19 cellular contexts compared by ENCODE assay signal in genomic region chr15:93485922-93486327, GRCh38.
A peak's percentile ranks its signal among the peaks of the same experiment; 100 is the strongest.
DNase-seq lines count a peak whose midpoint lies in the region; ATAC-seq and TF ChIP-seq lines count a peak whose summit lies in the region.
"Had no signal": no experiment of that assay in that cellular context is flagged by ENCODE, and none has a peak within 500 bp of the region (broad histone marks: within the 10 kb centered on the region; RNA-seq: fewer than 3 reads in every experiment).

No MANE protein-coding gene starts in this region.

- no peaks in the 10 kb centered on the region for H3K9me3 Mint-ChIP-seq in osteocyte (ENCODE audit: unreplicated experiment)
- H3K9me3 Mint-ChIP-seq: activated CD4-positive, alpha-beta T cell treated with anti-CD3 and anti-CD28 coated beads, Interleukin-2, amount 10 ng/mL, durations not matched to agents 7 days and 5 days; brain; CD4-positive, alpha-beta memory T cell had no signal

- H3K4me1 Mint-ChIP-seq in osteocyte (ENCODE audit: unreplicated experiment), result peaks cover 7% of the 10 kb centered on the region
- H3K4me1 Mint-ChIP-seq: activated CD4-positive, alpha-beta T cell treated with anti-CD3 and anti-CD28 coated beads, Interleukin-2, amount 10 ng/mL, durations not matched to agents 7 days and 5 days; CD4-positive, alpha-beta memory T cell had no signal

- TF ChIP-seq EP300 in esophagus muscularis mucosa (IDR thresholded peaks at IDR 0.05), result no peak

- WGBS in esophagus muscularis mucosa, result 54% methylated on average over 6 of the region's 6 CpGs
- WGBS in aorta, 2 donors, result 5% methylated on average over 6 of the region's 6 CpGs

- TF ChIP-seq POLR2A in esophagus muscularis mucosa (IDR thresholded peaks at IDR 0.05; ENCODE audit: low read depth), result no peak

- TF ChIP-seq CTCF in esophagus muscularis mucosa (IDR thresholded peaks at IDR 0.05) (peak in 1 of 3 experiments; percentile 18), osteocyte (IDR thresholded peaks at IDR 0.05) (peak; percentile 13)

- no peak overlapping the region for H3K27ac Mint-ChIP-seq in osteocyte (ENCODE audit: unreplicated experiment)
- H3K27ac Mint-ChIP-seq: activated CD4-positive, alpha-beta T cell treated with anti-CD3 and anti-CD28 coated beads, Interleukin-2, amount 10 ng/mL, durations not matched to agents 7 days and 5 days; CD4-positive, alpha-beta memory T cell had no signal

- no peak overlapping the region for H3K4me3 Mint-ChIP-seq in osteocyte (ENCODE audit: unreplicated experiment)
- H3K4me3 Mint-ChIP-seq: activated CD4-positive, alpha-beta T cell treated with anti-CD3 and anti-CD28 coated beads, Interleukin-2, amount 10 ng/mL, durations not matched to agents 7 days and 5 days; brain; CD4-positive, alpha-beta memory T cell had no signal

- ATAC-seq in Right ventricle myocardium inferior (peak; percentile 91), aorta (ENCODE audit: low FRiP score) (peak; percentile 73), HG03175 (IDR thresholded peaks at IDR 0.05; ENCODE audit: unreplicated experiment) (no peak)
- ATAC-seq: left lobe of liver, SK-N-SH treated with all-trans-retinoic acid at 6 μM for 48 hours had no signal

- H3K27me3 Mint-ChIP-seq in osteocyte (ENCODE audit: unreplicated experiment), result no peaks in the 10 kb centered on the region
- H3K27me3 Mint-ChIP-seq: activated CD4-positive, alpha-beta T cell treated with anti-CD3 and anti-CD28 coated beads, Interleukin-2, amount 10 ng/mL, durations not matched to agents 7 days and 5 days; brain had no signal

- intact Hi-C loops in Right ventricle myocardium inferior (cut with DNase I) (loop anchor here (5.0 to 10.0 kb wide), 4 partner anchors 399 to 629 kb away; partner anchors contain the start of gene RGMA), cardiac septum (cut with DNase I) (loop anchor here (5.0 kb wide), 2 partner anchors 381 to 414 kb away; no protein-coding TSS in a partner anchor), esophagus muscularis mucosa (cut with DNase I) (no loop called here), aorta (cut with DNase I) (no loop called here)

- H3K36me3 Mint-ChIP-seq in osteocyte (ENCODE audit: unreplicated experiment), result no peaks in the 10 kb centered on the region
- H3K36me3 Mint-ChIP-seq: brain; CD4-positive, alpha-beta memory T cell had no signal

- H3K4me3 ChIP-seq in esophagus muscularis mucosa, result no peak overlapping the region
- peak overlapping the region in 1 of 2 donors; percentile 35 for H3K4me3 ChIP-seq in aorta (ENCODE audit: low read length in 2 of 2)

- H3K36me3 ChIP-seq in esophagus muscularis mucosa (no peaks in the 10 kb centered on the region), aorta (ENCODE audit: control insufficient read depth in 1 of 2, insufficient read depth in 2 of 2, low read length in 1 of 2) (no peaks in the 10 kb centered on the region)

- DNase-seq in Right ventricle myocardium inferior (ENCODE audit: missing footprints) (no peak), cardiac septum (ENCODE audit: low spot score) (no peak), esophagus muscularis mucosa (ENCODE audit: extremely low spot score) (peak; percentile 93), osteocyte (ENCODE audit: extremely low spot score, unreplicated experiment) (no peak), aorta (no peak), UCSD-AML1 (lab: John Stamatoyannopoulos, UW; ENCODE audit: unreplicated experiment) (no peak), NCI-H1436 (lab: John Stamatoyannopoulos, UW) (no peak)
- DNase-seq: ACHN; activated CD4-positive, alpha-beta T cell treated with anti-CD3 and anti-CD28 coated beads, Interleukin-2, amount 10 ng/mL, durations not matched to agents 7 days and 5 days; activated naive CD4-positive, alpha-beta T cell treated with Interleukin-2 at 50 U/mL for 16 hours; CD4-positive, alpha-beta memory T cell; effector CD4-positive, alpha-beta T cell; NCI-H187; NCI-H526; stimulated activated naive CD4-positive, alpha-beta T cell treated with Interleukin-2 at 50 U/mL for 16 hours had no signal

- H3K9me3 ChIP-seq in esophagus muscularis mucosa (no peaks in the 10 kb centered on the region), aorta (ENCODE audit: control insufficient read depth, low read length) (no peaks in the 10 kb centered on the region)

- H3K27ac ChIP-seq in esophagus muscularis mucosa (replicated peaks in 1 of 4), result peak overlapping the region in 2 of 4 donors; percentile 13 to 55
- H3K27ac ChIP-seq in aorta (ENCODE audit: low read depth in 1 of 2, low read length in 2 of 2), result no peak overlapping the region

- H3K4me1 ChIP-seq in esophagus muscularis mucosa (peaks cover 0 to 8% (median 2%) of the 10 kb centered on the region in 4 donors), aorta (ENCODE audit: control insufficient read depth in 1 of 2, insufficient read depth in 2 of 2, low read length in 2 of 2) (peaks cover 0 to 2% of the 10 kb centered on the region in 2 donors)

- H3K27me3 ChIP-seq in esophagus muscularis mucosa, result no peaks in the 10 kb centered on the region
- H3K27me3 ChIP-seq in aorta (ENCODE audit: control insufficient read depth in 1 of 2, insufficient read depth in 2 of 2, low read length in 1 of 2), result no peaks in the 10 kb centered on the region

Comparison
In these comparisons a context has a peak if more than half of its experiments do, and no peak if none do; other contexts are left out.
1. intact Hi-C loops: an anchor here in Right ventricle myocardium inferior (5.0 to 10.0 kb wide) and cardiac septum (5.0 kb wide); none called in esophagus muscularis mucosa and aorta.